ENCODE assay signal across 41 cellular contexts in genomic region chr9:94301577-94301976, GRCh38. TPM values are rescaled to one million over a fixed set of nuclear protein-coding genes. Genes with fewer than 3 reads are reported as not detected.
"Had no signal": no experiment of that assay in that cellular context is flagged by ENCODE, and none has a peak within 500 bp of the region (broad histone marks: within the 10 kb centered on the region; RNA-seq: fewer than 3 reads in every experiment).

No MANE protein-coding gene starts in this region.

- H3K36me3 Mint-ChIP-seq: activated naive CD4-positive, alpha-beta T cell treated with anti-CD3 and anti-CD28 coated beads, Interleukin-2, amount 50 U/mL, for 72 hours had no signal

- H3K4me1 Mint-ChIP-seq: activated naive CD4-positive, alpha-beta T cell treated with anti-CD3 and anti-CD28 coated beads, Interleukin-2, amount 10 ng/mL, durations not matched to agents 7 days and 5 days; activated naive CD4-positive, alpha-beta T cell treated with anti-CD3 and anti-CD28 coated beads, Interleukin-2, amount 50 U/mL, for 24 hours; activated naive CD8-positive, alpha-beta T cell treated with anti-CD3 and anti-CD28 coated beads for 36 hours; brain; central memory CD8-positive, alpha-beta T cell had no signal

- H3K4me3 Mint-ChIP-seq: activated naive CD4-positive, alpha-beta T cell treated with anti-CD3 and anti-CD28 coated beads for 36 hours; activated naive CD4-positive, alpha-beta T cell treated with anti-CD3 and anti-CD28 coated beads, Interleukin-2, amount 10 ng/mL, durations not matched to agents 7 days and 5 days; activated naive CD4-positive, alpha-beta T cell treated with anti-CD3 and anti-CD28 coated beads, Interleukin-2, amount 50 U/mL, for 24 hours; activated naive CD8-positive, alpha-beta T cell; activated naive CD8-positive, alpha-beta T cell treated with anti-CD3 and anti-CD28 coated beads for 36 hours; activated naive CD8-positive, alpha-beta T cell treated with anti-CD3 and anti-CD28 coated beads, Interleukin-2, amount 10 ng/mL, durations not matched to agents 7 days and 5 days; activated naive CD8-positive, alpha-beta T cell treated with anti-CD3 and anti-CD28 coated beads, Interleukin-2, amount 50 U/mL, for 24 hours; activated T-cell treated with anti-CD3 and anti-CD28 coated beads, Interleukin-2, amount 50 U/mL, for 4 hours; activated T-cell treated with anti-CD3 and anti-CD28 coated beads, Interleukin-2, amount 50 U/mL, for 72 hours; activated T-helper 1 cell treated with anti-CD3 and anti-CD28 coated beads, Interleukin-12 subunit alpha, Interleukin-12 subunit beta, Interleukin-2, Interleukin-4 antibody, amounts not matched to agents 30 ng/mL and 10 ng/mL and 1 ng/mL, durations not matched to agents 14 hours and 24 hours and 36 hours; brain; central memory CD8-positive, alpha-beta T cell had no signal

- ATAC-seq: activated naive CD4-positive, alpha-beta T cell treated with anti-CD3 and anti-CD28 coated beads, Interleukin-2, amount 50 U/mL, for 72 hours; activated T-cell treated with anti-CD3 and anti-CD28 coated beads, Interleukin-2, amount 50 U/mL, for 4 hours; activated T-cell treated with anti-CD3 and anti-CD28 coated beads, Interleukin-2, amount 50 U/mL, for 72 hours; body of pancreas had no signal

- H3K27me3 ChIP-seq: adrenal gland, ascending aorta, body of pancreas, brain microvascular endothelial cell, breast epithelium, cardiac muscle cell, colonic mucosa had no signal

- FAIRE-seq: astrocyte, bronchial epithelial cell, colon had no signal

- H3K36me3 ChIP-seq: adrenal gland, brain microvascular endothelial cell, breast epithelium, cardiac muscle cell, colonic mucosa had no signal

- H3K4me1 ChIP-seq: adrenal gland, ascending aorta, breast epithelium, colonic mucosa had no signal

- H3K27me3 Mint-ChIP-seq: activated naive CD4-positive, alpha-beta T cell treated with anti-CD3 and anti-CD28 coated beads, Interleukin-2, amount 10 ng/mL, durations not matched to agents 7 days and 5 days; activated naive CD4-positive, alpha-beta T cell treated with anti-CD3 and anti-CD28 coated beads, Interleukin-2, amount 50 U/mL, for 24 hours; activated naive CD8-positive, alpha-beta T cell; activated naive CD8-positive, alpha-beta T cell treated with anti-CD3 and anti-CD28 coated beads for 36 hours; activated naive CD8-positive, alpha-beta T cell treated with anti-CD3 and anti-CD28 coated beads, Interleukin-2, amount 10 ng/mL, durations not matched to agents 7 days and 5 days; activated naive CD8-positive, alpha-beta T cell treated with anti-CD3 and anti-CD28 coated beads, Interleukin-2, amount 50 U/mL, for 24 hours; brain; central memory CD8-positive, alpha-beta T cell had no signal

- H3K27ac ChIP-seq: adrenal gland, ascending aorta, body of pancreas, brain microvascular endothelial cell, breast epithelium, cardiac muscle cell, colonic mucosa had no signal

- DNase-seq: activated effector memory CD4-positive, alpha-beta T cell treated with anti-CD3 and anti-CD28 coated beads, Interleukin-2, amount 50 U/mL, for 16 hours; activated effector memory CD4-positive, alpha-beta T cell treated with Interleukin-2 at 50 U/mL for 16 hours; activated gamma-delta T cell; activated gamma-delta T cell treated with Interleukin-2 at 50 U/mL for 16 hours; activated naive CD4-positive, alpha-beta T cell; activated naive CD4-positive, alpha-beta T cell treated with anti-CD3 and anti-CD28 coated beads for 36 hours; activated naive CD4-positive, alpha-beta T cell treated with anti-CD3 and anti-CD28 coated beads, Interleukin-2, amount 10 ng/mL, durations not matched to agents 7 days and 5 days; activated naive CD4-positive, alpha-beta T cell treated with anti-CD3 and anti-CD28 coated beads, Interleukin-2, amount 50 U/mL, for 16 hours; activated naive CD4-positive, alpha-beta T cell treated with Interleukin-2 at 50 U/mL for 16 hours; activated naive CD8-positive, alpha-beta T cell treated with anti-CD3 and anti-CD28 coated beads for 36 hours; activated naive CD8-positive, alpha-beta T cell treated with anti-CD3 and anti-CD28 coated beads, Interleukin-2, amount 10 ng/mL, durations not matched to agents 7 days and 5 days; activated naive CD8-positive, alpha-beta T cell treated with anti-CD3 and anti-CD28 coated beads, Interleukin-2, amount 50 U/mL, for 24 hours; activated T-cell treated with anti-CD3 and anti-CD28 coated beads, Interleukin-2, amount 50 U/mL, for 4 hours; activated T-cell treated with anti-CD3 and anti-CD28 coated beads, Interleukin-2, amount 50 U/mL, for 48 hours; activated T-cell treated with anti-CD3 and anti-CD28 coated beads, Interleukin-2, amount 50 U/mL, for 72 hours; adrenal gland; amniotic stem cell; amygdala; aorta; body of pancreas; brain microvascular endothelial cell; caudate nucleus; central memory CD4-positive, alpha-beta T cell; cerebellar nuclear complex; colonic mucosa had no signal

- H3K9me3 ChIP-seq: adrenal gland, ascending aorta, body of pancreas, breast epithelium, colonic mucosa had no signal

- H3K9me3 Mint-ChIP-seq: activated naive CD4-positive, alpha-beta T cell treated with anti-CD3 and anti-CD28 coated beads for 36 hours; activated naive CD4-positive, alpha-beta T cell treated with anti-CD3 and anti-CD28 coated beads, Interleukin-2, amount 10 ng/mL, durations not matched to agents 7 days and 5 days; activated naive CD4-positive, alpha-beta T cell treated with anti-CD3 and anti-CD28 coated beads, Interleukin-2, amount 50 U/mL, for 24 hours; activated naive CD4-positive, alpha-beta T cell treated with anti-CD3 and anti-CD28 coated beads, Interleukin-2, amount 50 U/mL, for 72 hours; activated naive CD8-positive, alpha-beta T cell treated with anti-CD3 and anti-CD28 coated beads for 36 hours; activated naive CD8-positive, alpha-beta T cell treated with anti-CD3 and anti-CD28 coated beads, Interleukin-2, amount 10 ng/mL, durations not matched to agents 7 days and 5 days; activated naive CD8-positive, alpha-beta T cell treated with anti-CD3 and anti-CD28 coated beads, Interleukin-2, amount 50 U/mL, for 24 hours; activated T-cell treated with anti-CD3 and anti-CD28 coated beads, Interleukin-2, amount 50 U/mL, for 4 hours; activated T-cell treated with anti-CD3 and anti-CD28 coated beads, Interleukin-2, amount 50 U/mL, for 72 hours; activated T-helper 1 cell treated with anti-CD3 and anti-CD28 coated beads, Interleukin-12 subunit alpha, Interleukin-12 subunit beta, Interleukin-2, Interleukin-4 antibody, amounts not matched to agents 30 ng/mL and 10 ng/mL and 1 ng/mL, durations not matched to agents 14 hours and 24 hours and 36 hours; activated T-helper 2 cell treated with anti-CD3 and anti-CD28 coated beads, Interferon-gamma antibody, Interleukin-2, Interleukin-4, amounts not matched to agents 10 μg/mL and 5 μg/mL and 100 μg/mL, durations not matched to agents 14 hours and 24 hours and 36 hours; central memory CD8-positive, alpha-beta T cell had no signal

- H3K27ac Mint-ChIP-seq: activated naive CD4-positive, alpha-beta T cell treated with anti-CD3 and anti-CD28 coated beads for 36 hours; activated naive CD4-positive, alpha-beta T cell treated with anti-CD3 and anti-CD28 coated beads, Interleukin-2, amount 10 ng/mL, durations not matched to agents 7 days and 5 days; activated naive CD4-positive, alpha-beta T cell treated with anti-CD3 and anti-CD28 coated beads, Interleukin-2, amount 50 U/mL, for 24 hours; activated naive CD4-positive, alpha-beta T cell treated with anti-CD3 and anti-CD28 coated beads, Interleukin-2, amount 50 U/mL, for 72 hours; activated naive CD8-positive, alpha-beta T cell; activated naive CD8-positive, alpha-beta T cell treated with anti-CD3 and anti-CD28 coated beads for 36 hours; activated naive CD8-positive, alpha-beta T cell treated with anti-CD3 and anti-CD28 coated beads, Interleukin-2, amount 10 ng/mL, durations not matched to agents 7 days and 5 days; activated naive CD8-positive, alpha-beta T cell treated with anti-CD3 and anti-CD28 coated beads, Interleukin-2, amount 50 U/mL, for 24 hours; activated T-cell treated with anti-CD3 and anti-CD28 coated beads, Interleukin-2, amount 50 U/mL, for 72 hours; activated T-helper 1 cell treated with anti-CD3 and anti-CD28 coated beads, Interleukin-12 subunit alpha, Interleukin-12 subunit beta, Interleukin-2, Interleukin-4 antibody, amounts not matched to agents 30 ng/mL and 10 ng/mL and 1 ng/mL, durations not matched to agents 14 hours and 24 hours and 36 hours; activated T-helper 2 cell treated with anti-CD3 and anti-CD28 coated beads, Interferon-gamma antibody, Interleukin-2, Interleukin-4, amounts not matched to agents 10 μg/mL and 5 μg/mL and 100 μg/mL, durations not matched to agents 14 hours and 24 hours and 36 hours; brain had no signal

- H3K4me3 ChIP-seq: adrenal gland, ascending aorta, body of pancreas, breast epithelium, cardiac muscle cell, colonic mucosa had no signal

RNA-seq across cellular contexts. Expression of gene NUTM2F, which starts 26.9 kb away (rescaled TPM):
- total RNA-seq: activated naive CD4-positive, alpha-beta T cell treated with anti-CD3 and anti-CD28 coated beads for 36 hours; activated naive CD4-positive, alpha-beta T cell treated with anti-CD3 and anti-CD28 coated beads, Interleukin-2, amount 50 U/mL, for 72 hours; activated naive CD8-positive, alpha-beta T cell treated with anti-CD3 and anti-CD28 coated beads for 36 hours; activated naive CD8-positive, alpha-beta T cell treated with anti-CD3 and anti-CD28 coated beads, Interleukin-2, amount 10 ng/mL, durations not matched to agents 7 days and 5 days; activated T-cell treated with anti-CD3 and anti-CD28 coated beads, Interleukin-2, amount 50 U/mL, for 4 hours; activated T-cell treated with anti-CD3 and anti-CD28 coated beads, Interleukin-2, amount 50 U/mL, for 72 hours; activated T-helper 1 cell treated with anti-CD3 and anti-CD28 coated beads, Interleukin-12 subunit alpha, Interleukin-12 subunit beta, Interleukin-2, Interleukin-4 antibody, amounts not matched to agents 30 ng/mL and 10 ng/mL and 1 ng/mL, durations not matched to agents 14 hours and 24 hours and 36 hours; activated T-helper 2 cell treated with anti-CD3 and anti-CD28 coated beads, Interferon-gamma antibody, Interleukin-2, Interleukin-4, amounts not matched to agents 10 μg/mL and 5 μg/mL and 100 μg/mL, durations not matched to agents 14 hours and 24 hours and 36 hours; adrenal gland; aorta; ascending aorta; astrocyte; body of pancreas; breast epithelium; bronchial epithelial cell; cardiac septum; cerebellum; colonic mucosa had no signal
- polyA plus RNA-seq: adipose tissue, adrenal gland, aorta, cardiac muscle cell had no signal
